ENCODE assay signal across 23 cellular contexts in the genomic region with DNA sequence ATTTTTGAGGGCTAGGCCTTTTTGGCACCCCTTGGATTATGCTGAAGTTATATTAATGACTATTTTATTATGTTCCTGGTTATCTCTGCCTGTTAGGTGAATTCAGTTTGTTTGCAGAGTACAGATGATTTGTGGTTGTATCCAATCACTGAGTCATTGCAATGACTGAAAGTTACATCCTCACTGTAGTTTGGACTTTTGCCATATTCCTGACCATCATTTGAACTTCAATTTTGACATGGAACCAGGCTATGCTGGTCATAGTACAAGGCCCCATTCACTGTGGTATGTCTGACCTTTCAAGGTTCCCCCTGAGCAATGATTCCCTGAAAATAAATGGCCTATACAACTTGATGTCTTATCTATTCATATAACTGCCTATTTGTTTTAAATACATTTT.
DNase-seq lines count a peak whose midpoint lies in the region; ATAC-seq, FAIRE-seq and TF ChIP-seq lines count a peak whose summit lies in the region.
"Had no signal": no experiment of that assay in that cellular context is flagged by ENCODE, and none has a peak within 500 bp of the region (broad histone marks: within the 10 kb centered on the region; RNA-seq: fewer than 3 reads in every experiment).

No MANE protein-coding gene starts in this region.

- H3K79me1 ChIP-seq in mesenchymal stem cell (replicated peaks; ENCODE audit: low read length, poor library complexity, severe bottlenecking): no peaks in the 10 kb centered on the region

- H2AK5ac ChIP-seq in mesenchymal stem cell (ENCODE audit: low read length, severe bottlenecking): no peak overlapping the region

- H3K4me3 ChIP-seq in epithelial cell of esophagus (ENCODE audit: low read length): no peak overlapping the region
- H3K4me3 ChIP-seq in mesenchymal stem cell (ENCODE audit: insufficient read depth in 1 of 2, low read depth in 1 of 2, low read length in 2 of 2): no peak overlapping the region
- H3K4me3 ChIP-seq: lung, skin epidermis had no signal

- H2AFZ ChIP-seq in mesenchymal stem cell (ENCODE audit: low read depth, low read length): no peak overlapping the region
- H2AFZ ChIP-seq: parathyroid adenoma had no signal

- no peak overlapping the region for H2BK120ac ChIP-seq in mesenchymal stem cell (ENCODE audit: low read depth, low read length)

- no peaks in the 10 kb centered on the region for H3K9me3 ChIP-seq in mesenchymal stem cell (ENCODE audit: control insufficient read depth, low read length)
- H3K9me3 ChIP-seq: Caco-2 had no signal

- no peak overlapping the region for H2BK15ac ChIP-seq in mesenchymal stem cell (ENCODE audit: low read depth, poor library complexity, severe bottlenecking)

- H3K36me3 ChIP-seq in mesenchymal stem cell (ENCODE audit: control insufficient read depth in 1 of 2, insufficient read depth in 2 of 2, low read depth in 1 of 2, low read length in 2 of 2): no peaks in the 10 kb centered on the region

- no peak overlapping the region for H3K18ac ChIP-seq in mesenchymal stem cell (ENCODE audit: low read depth in 1 of 2, low read length in 2 of 2)

- no peak overlapping the region for H3K4me3 Mint-ChIP-seq in activated T-helper 17 cell treated with anti-CD3 and anti-CD28 coated beads, Interleukin-2, amount 50 U/mL, for 72 hours
- H3K4me3 Mint-ChIP-seq: activated CD4-positive, alpha-beta memory T cell treated with anti-CD3 and anti-CD28 coated beads, Interleukin-2, amount 10 ng/mL, durations not matched to agents 7 days and 5 days; activated naive CD8-positive, alpha-beta T cell treated with anti-CD3 and anti-CD28 coated beads for 36 hours; activated T-cell treated with anti-CD3 and anti-CD28 coated beads, Interleukin-2, amount 50 U/mL, for 4 hours; IgD-negative memory B cell; naive thymus-derived CD8-positive, alpha-beta T cell had no signal

- POLR2A ChIA-PET in RWPE1 (lab: Yijun Ruan, JAX; ENCODE audit: low non-redundant PET): no interaction called here
- POLR2A ChIA-PET in HEK293T (lab: Yijun Ruan, JAX): no interaction called here

- H2BK12ac ChIP-seq in mesenchymal stem cell (ENCODE audit: low read length in 2 of 2): no peak overlapping the region

- H4K8ac ChIP-seq in mesenchymal stem cell (ENCODE audit: low read length): no peak overlapping the region

- no peak for DNase-seq in H54 (ENCODE audit: insufficient read length, low spot score)
- DNase-seq in RWPE1 (ENCODE audit: low spot score): peak; percentile 20
- DNase-seq in epithelial cell of esophagus (ENCODE audit: low read depth): peak; percentile 54
- peak; percentile 1 for DNase-seq in mesenchymal stem cell
- DNase-seq in NOMO-1 treated with dmso at 0.1 percent for 144 hours (lab: John Stamatoyannopoulos, UW; ENCODE audit: unreplicated experiment): no peak
- no peak for DNase-seq in HEK293T (ENCODE audit: extremely low spot score)
- DNase-seq in stimulated activated CD4-positive, alpha-beta T cell treated with anti-CD3 and anti-CD28 coated beads, Interleukin-15, amount 100 ng/mL, for 24 hours: no peak
- DNase-seq: activated CD4-positive, alpha-beta memory T cell treated with anti-CD3 and anti-CD28 coated beads, Interleukin-2, amount 10 ng/mL, durations not matched to agents 7 days and 5 days; activated naive CD8-positive, alpha-beta T cell treated with anti-CD3 and anti-CD28 coated beads for 36 hours; activated T-cell treated with anti-CD3 and anti-CD28 coated beads, Interleukin-2, amount 50 U/mL, for 4 hours; Caco-2; caudate nucleus; glutamatergic neuron; naive thymus-derived CD8-positive, alpha-beta T cell; NCI-H2081; NCI-H524 treated with DMSO at 0.1 percent for 48 hours had no signal

- no peaks in the 10 kb centered on the region for H3K4me1 Mint-ChIP-seq in activated T-helper 17 cell treated with anti-CD3 and anti-CD28 coated beads, Interleukin-2, amount 50 U/mL, for 72 hours
- H3K4me1 Mint-ChIP-seq: activated CD4-positive, alpha-beta memory T cell treated with anti-CD3 and anti-CD28 coated beads, Interleukin-2, amount 10 ng/mL, durations not matched to agents 7 days and 5 days; activated naive CD8-positive, alpha-beta T cell treated with anti-CD3 and anti-CD28 coated beads for 36 hours; naive thymus-derived CD8-positive, alpha-beta T cell had no signal

- no peak overlapping the region for H3K4ac ChIP-seq in mesenchymal stem cell (ENCODE audit: low read depth in 1 of 2, low read length in 2 of 2)

- H4K91ac ChIP-seq in mesenchymal stem cell (ENCODE audit: low read length): no peak overlapping the region

- no peaks in the 10 kb centered on the region for H3K9me3 Mint-ChIP-seq in activated T-helper 17 cell treated with anti-CD3 and anti-CD28 coated beads, Interleukin-2, amount 50 U/mL, for 72 hours
- H3K9me3 Mint-ChIP-seq: activated CD4-positive, alpha-beta memory T cell treated with anti-CD3 and anti-CD28 coated beads, Interleukin-2, amount 10 ng/mL, durations not matched to agents 7 days and 5 days; activated naive CD8-positive, alpha-beta T cell treated with anti-CD3 and anti-CD28 coated beads for 36 hours; activated T-cell treated with anti-CD3 and anti-CD28 coated beads, Interleukin-2, amount 50 U/mL, for 4 hours; naive thymus-derived CD8-positive, alpha-beta T cell had no signal

- FAIRE-seq in H54 (lab: Jason Lieb, UNC): peak; percentile 76
- FAIRE-seq: G401.6, GM12891 had no signal

- H3K27ac ChIP-seq in RWPE1 (no peak overlapping the region), mesenchymal stem cell (ENCODE audit: low read length, poor library complexity, severe bottlenecking) (no peak overlapping the region)
- H3K27ac ChIP-seq: parathyroid adenoma, skin epidermis had no signal

- H3K9ac ChIP-seq in mesenchymal stem cell (ENCODE audit: low read length): no peak overlapping the region
- H3K9ac ChIP-seq: parathyroid adenoma had no signal

- no peak for TF ChIP-seq CTCF in RWPE1 (conservative IDR thresholded peaks at IDR 0.05; ENCODE audit: low read depth)
- TF ChIP-seq CTCF in epithelial cell of esophagus (IDR thresholded peaks at IDR 0.05; ENCODE audit: insufficient read depth, low read depth, low read length, missing control alignments): no peak

- TF ChIP-seq POLR2A in H54 (IDR thresholded peaks at IDR 0.05; ENCODE audit: low read depth, low read length): no peak

- no peak overlapping the region for H3K23ac ChIP-seq in mesenchymal stem cell (ENCODE audit: low read length in 2 of 2)

- ATAC-seq in activated T-helper 17 cell treated with anti-CD3 and anti-CD28 coated beads, Interleukin-2, amount 50 U/mL, for 72 hours (replicated peaks): no peak
- ATAC-seq: activated T-cell treated with anti-CD3 and anti-CD28 coated beads, Interleukin-2, amount 50 U/mL, for 4 hours; naive thymus-derived CD8-positive, alpha-beta T cell had no signal

- CTCF ChIA-PET in RWPE1 (lab: Yijun Ruan, JAX) (no interaction called here), HEK293T (lab: Yijun Ruan, JAX) (no interaction called here)

- H3K27me3 Mint-ChIP-seq in activated T-helper 17 cell treated with anti-CD3 and anti-CD28 coated beads, Interleukin-2, amount 50 U/mL, for 72 hours: peaks cover 2% of the 10 kb centered on the region
- H3K27me3 Mint-ChIP-seq: activated CD4-positive, alpha-beta memory T cell treated with anti-CD3 and anti-CD28 coated beads, Interleukin-2, amount 10 ng/mL, durations not matched to agents 7 days and 5 days; activated naive CD8-positive, alpha-beta T cell treated with anti-CD3 and anti-CD28 coated beads for 36 hours; IgD-negative memory B cell; naive thymus-derived CD8-positive, alpha-beta T cell had no signal

- no peak overlapping the region for H3K27ac Mint-ChIP-seq in activated T-helper 17 cell treated with anti-CD3 and anti-CD28 coated beads, Interleukin-2, amount 50 U/mL, for 72 hours
- H3K27ac Mint-ChIP-seq: activated CD4-positive, alpha-beta memory T cell treated with anti-CD3 and anti-CD28 coated beads, Interleukin-2, amount 10 ng/mL, durations not matched to agents 7 days and 5 days; activated naive CD8-positive, alpha-beta T cell treated with anti-CD3 and anti-CD28 coated beads for 36 hours; IgD-negative memory B cell; naive thymus-derived CD8-positive, alpha-beta T cell had no signal

- H2BK5ac ChIP-seq in mesenchymal stem cell (ENCODE audit: low read depth, low read length, poor library complexity, severe bottlenecking): no peak overlapping the region

- no peak overlapping the region for H3K14ac ChIP-seq in mesenchymal stem cell (ENCODE audit: low read length in 2 of 2)

- no peak overlapping the region for H3K4me2 ChIP-seq in mesenchymal stem cell (ENCODE audit: low read length, poor library complexity, severe bottlenecking)

- no peaks in the 10 kb centered on the region for H3K4me1 ChIP-seq in mesenchymal stem cell (ENCODE audit: control insufficient read depth, insufficient read depth, low read depth, low read length)
- H3K4me1 ChIP-seq: Caco-2, parathyroid adenoma had no signal

- H3K27me3 ChIP-seq in mesenchymal stem cell (ENCODE audit: control insufficient read depth in 1 of 2, insufficient read depth in 1 of 2, low read length in 2 of 2): no peaks in the 10 kb centered on the region

- no peaks in the 10 kb centered on the region for H3K36me3 Mint-ChIP-seq in activated T-helper 17 cell treated with anti-CD3 and anti-CD28 coated beads, Interleukin-2, amount 50 U/mL, for 72 hours (ENCODE audit: low read depth)
- H3K36me3 Mint-ChIP-seq: activated naive CD8-positive, alpha-beta T cell treated with anti-CD3 and anti-CD28 coated beads for 36 hours; naive thymus-derived CD8-positive, alpha-beta T cell had no signal

TF ChIP-seq in HEK293T, 16 proteins besides CTCF, POLR2A, EP300 and RAD21:
- TF ChIP-seq L3MBTL2 (conservative IDR thresholded peaks at IDR 0.05) (no peak), ARNT (IDR thresholded peaks at IDR 0.05) (no peak), CTBP1 (IDR thresholded peaks at IDR 0.05; ENCODE audit: borderline replicate concordance) (no peak), HDGF (IDR thresholded peaks at IDR 0.05; ENCODE audit: borderline replicate concordance) (no peak), NFRKB (IDR thresholded peaks at IDR 0.05) (no peak), FOXA1 (IDR thresholded peaks at IDR 0.05) (no peak), PKNOX1 (IDR thresholded peaks at IDR 0.05) (no peak), ZNF384 (IDR thresholded peaks at IDR 0.05) (no peak), LEF1 (IDR thresholded peaks at IDR 0.05; ENCODE audit: borderline replicate concordance) (no peak), SUZ12 (IDR thresholded peaks at IDR 0.05) (no peak), SP1 (IDR thresholded peaks at IDR 0.05) (no peak), TARDBP (IDR thresholded peaks at IDR 0.05) (no peak)
TF ChIP-seq in HEK293T: peak in this region for 0.

Comparison
In these comparisons a context has a peak if more than half of its experiments do, and no peak if none do; other contexts are left out.
1. DNase-seq: peak in RWPE1 (single experiment), epithelial cell of esophagus (single experiment) and mesenchymal stem cell (single experiment); none in H54 (single experiment), NOMO-1 treated with dmso at 0.1 percent for 144 hours (single experiment), HEK293T (single experiment) and stimulated activated CD4-positive, alpha-beta T cell treated with anti-CD3 and anti-CD28 coated beads, Interleukin-15, amount 100 ng/mL, for 24 hours (single experiment).